1 cellular context compared by ENCODE assay signal in the genomic region with DNA sequence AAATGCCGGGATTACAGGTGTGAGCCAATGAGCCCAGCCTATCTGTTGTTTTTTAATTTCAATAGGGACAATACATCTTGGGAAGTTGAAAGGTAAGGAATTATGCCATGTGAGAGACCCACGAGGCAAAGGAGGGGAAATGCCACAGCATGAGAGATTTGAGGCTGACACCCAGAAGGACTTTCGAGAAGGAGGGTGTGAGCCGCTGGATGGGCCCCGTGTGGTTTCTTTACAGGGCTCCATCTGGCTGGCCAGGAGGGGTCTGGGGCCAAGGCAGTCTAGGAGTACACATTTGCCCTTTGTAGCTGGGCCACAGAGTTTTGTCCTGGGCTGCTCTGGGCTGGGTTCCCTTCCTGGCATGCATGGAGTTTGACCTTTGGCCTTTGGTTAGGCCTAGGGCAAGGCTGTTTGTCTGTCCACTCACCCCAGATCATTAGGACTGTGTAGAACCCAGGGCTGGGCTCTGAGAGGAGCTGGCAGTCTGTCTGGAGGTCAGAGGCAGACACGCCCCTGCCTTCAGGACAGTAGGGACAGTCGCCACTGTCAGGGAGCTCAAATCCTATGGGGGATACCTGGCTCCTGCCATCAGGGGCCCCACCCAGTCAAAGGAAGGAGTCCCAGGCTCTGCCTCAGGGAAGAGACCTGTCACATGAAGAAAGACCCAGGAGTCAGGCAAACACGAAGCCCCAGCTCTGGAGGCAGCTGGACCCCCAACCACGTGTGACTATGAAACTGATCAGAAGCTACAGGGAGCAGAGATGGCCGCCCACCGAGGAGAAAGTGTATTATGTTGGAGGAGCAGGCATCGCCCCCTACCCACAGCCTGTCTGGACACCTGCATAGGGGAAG.
TF ChIP-seq lines count a peak whose summit lies in the region.

No MANE protein-coding gene starts in this region.

TF ChIP-seq in HepG2, 621 proteins besides CTCF, POLR2A, EP300 and RAD21:
- TF ChIP-seq, protein P1, sequence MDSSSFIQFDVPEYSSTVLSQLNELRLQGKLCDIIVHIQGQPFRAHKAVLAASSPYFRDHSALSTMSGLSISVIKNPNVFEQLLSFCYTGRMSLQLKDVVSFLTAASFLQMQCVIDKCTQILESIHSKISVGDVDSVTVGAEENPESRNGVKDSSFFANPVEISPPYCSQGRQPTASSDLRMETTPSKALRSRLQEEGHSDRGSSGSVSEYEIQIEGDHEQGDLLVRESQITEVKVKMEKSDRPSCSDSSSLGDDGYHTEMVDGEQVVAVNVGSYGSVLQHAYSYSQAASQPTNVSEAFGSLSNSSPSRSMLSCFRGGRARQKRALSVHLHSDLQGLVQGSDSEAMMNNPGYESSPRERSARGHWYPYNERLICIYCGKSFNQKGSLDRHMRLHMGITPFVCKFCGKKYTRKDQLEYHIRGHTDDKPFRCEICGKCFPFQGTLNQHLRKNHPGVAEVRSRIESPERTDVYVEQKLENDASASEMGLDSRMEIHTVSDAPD (CRISPR knock-in tag; IDR thresholded peaks at IDR 0.05), result no peak
- TF ChIP-seq REPIN1 (CRISPR knock-in tag; IDR thresholded peaks at IDR 0.05; ENCODE audit: borderline replicate concordance, low read depth), result no peak
- TF ChIP-seq KDM4B (CRISPR knock-in tag; IDR thresholded peaks at IDR 0.05), result no peak
- TF ChIP-seq MBD4 (IDR thresholded peaks at IDR 0.05; ENCODE audit: borderline replicate concordance, low read length), result no peak
- no peak for TF ChIP-seq HDAC2 (CRISPR knock-in tag; IDR thresholded peaks at IDR 0.05)
- TF ChIP-seq ZMYM3 (CRISPR knock-in tag; IDR thresholded peaks at IDR 0.05), result 0 out of 2 replicates have a peak, but pooled peaks have one; percentile 53
- TF ChIP-seq HNF4G (IDR thresholded peaks at IDR 0.05; ENCODE audit: borderline replicate concordance, low read depth, low read length), result peak; percentile 33; the same call in 1 of the 2 replicates
- no peak for TF ChIP-seq HNF4G (CRISPR knock-in tag; IDR thresholded peaks at IDR 0.05; ENCODE audit: borderline replicate concordance, low read depth)
- no peak for TF ChIP-seq YEATS4 (CRISPR knock-in tag; IDR thresholded peaks at IDR 0.05; ENCODE audit: borderline replicate concordance)
- TF ChIP-seq NFYB (CRISPR knock-in tag; IDR thresholded peaks at IDR 0.05), result no peak
- TF ChIP-seq ZNF768 (CRISPR knock-in tag; IDR thresholded peaks at IDR 0.05), result peak; percentile 14; the same call in 1 of the 2 replicates
- TF ChIP-seq HNF4A (CRISPR knock-in tag; IDR thresholded peaks at IDR 0.05), result peak; percentile 55
- TF ChIP-seq ZNF564 (CRISPR knock-in tag; IDR thresholded peaks at IDR 0.05), result no peak
- TF ChIP-seq NR2F6 (IDR thresholded peaks at IDR 0.05), result peak; percentile 53; the same call in 1 of the 2 replicates
- no peak for TF ChIP-seq NR2F6 (CRISPR knock-in tag; IDR thresholded peaks at IDR 0.05)
- no peak for TF ChIP-seq ZNF451 (CRISPR knock-in tag; IDR thresholded peaks at IDR 0.05)
- 0 out of 2 replicates have a peak, but pooled peaks have one; percentile 16 for TF ChIP-seq EEA1 (CRISPR knock-in tag; IDR thresholded peaks at IDR 0.05; ENCODE audit: borderline replicate concordance)
- 0 out of 2 replicates have a peak, but pooled peaks have one; percentile 11 for TF ChIP-seq SPEN (CRISPR knock-in tag; IDR thresholded peaks at IDR 0.05; ENCODE audit: low read depth)
